Comparison of ENCODE assay signal across 27 cellular contexts in genomic region chr4:144658908-144659307, GRCh38. TPM values are rescaled to one million over a fixed set of nuclear protein-coding genes. Genes with fewer than 3 reads are reported as not detected.
A peak's percentile ranks its signal among the peaks of the same experiment; 100 is the strongest.
DNase-seq lines count a peak whose midpoint lies in the region; ATAC-seq and TF ChIP-seq lines count a peak whose summit lies in the region.
"Had no signal": no experiment of that assay in that cellular context is flagged by ENCODE, and none has a peak within 500 bp of the region (broad histone marks: within the 10 kb centered on the region; RNA-seq: fewer than 3 reads in every experiment).

No MANE protein-coding gene starts in this region.

- H3K9me3 Mint-ChIP-seq in activated T-cell treated with anti-CD3 and anti-CD28 coated beads, Interleukin-2, amount 50 U/mL, for 4 hours: no peaks in the 10 kb centered on the region
- H3K9me3 Mint-ChIP-seq in natural killer cell: no peaks in the 10 kb centered on the region
- H3K9me3 Mint-ChIP-seq: activated B cell treated with CpG ODN at 0.5 μM for 24 hours had no signal

- H3K27ac Mint-ChIP-seq in natural killer cell: no peak overlapping the region
- H3K27ac Mint-ChIP-seq: activated B cell treated with CpG ODN at 0.5 μM for 24 hours; CD4-positive, alpha-beta memory T cell; T-helper 17 cell had no signal

- H3K4me1 ChIP-seq in ACC112 (ENCODE audit: control insufficient read depth, insufficient read depth, low read length, unreplicated experiment): peaks cover 18% of the 10 kb centered on the region
- H3K4me1 ChIP-seq: adrenal gland had no signal

- H3K36me3 Mint-ChIP-seq in activated T-cell treated with anti-CD3 and anti-CD28 coated beads, Interleukin-2, amount 50 U/mL, for 4 hours (ENCODE audit: insufficient read depth): no peaks in the 10 kb centered on the region
- H3K36me3 Mint-ChIP-seq in natural killer cell: no peaks in the 10 kb centered on the region
- H3K36me3 Mint-ChIP-seq: CD4-positive, alpha-beta memory T cell had no signal

- H3K4me3 Mint-ChIP-seq in activated T-cell treated with anti-CD3 and anti-CD28 coated beads, Interleukin-2, amount 50 U/mL, for 4 hours: no peak overlapping the region
- no peak overlapping the region for H3K4me3 Mint-ChIP-seq in natural killer cell
- H3K4me3 Mint-ChIP-seq: activated B cell treated with CpG ODN at 0.5 μM for 24 hours; CD4-positive, alpha-beta memory T cell; T-helper 17 cell had no signal

- H3K79me2 ChIP-seq in ACC112 (ENCODE audit: control insufficient read depth, insufficient read depth, low read length, unreplicated experiment): peaks cover 22% of the 10 kb centered on the region

- H3K4me1 Mint-ChIP-seq in activated T-cell treated with anti-CD3 and anti-CD28 coated beads, Interleukin-2, amount 50 U/mL, for 4 hours (ENCODE audit: low read depth): no peaks in the 10 kb centered on the region
- H3K4me1 Mint-ChIP-seq in natural killer cell: peaks cover under 1 to 3% of the 10 kb centered on the region in 2 donors
- H3K4me1 Mint-ChIP-seq: activated B cell treated with CpG ODN at 0.5 μM for 24 hours; CD4-positive, alpha-beta memory T cell; T-helper 17 cell had no signal

- no peak for ATAC-seq in activated T-cell treated with anti-CD3 and anti-CD28 coated beads, Interleukin-2, amount 50 U/mL, for 4 hours
- ATAC-seq in GM21390 (IDR thresholded peaks at IDR 0.05; ENCODE audit: unreplicated experiment) (no peak), natural killer cell (no peak)
- ATAC-seq: Panc1, T-helper 17 cell had no signal

- H3K27ac ChIP-seq in ACC112 (ENCODE audit: low read depth, low read length): peak overlapping the region; percentile 2; the same call in 1 of the 2 replicates
- H3K27ac ChIP-seq: adrenal gland, cardiac muscle cell, epithelial cell of prostate, SJSA1 had no signal

- peak overlapping the region; percentile 18 for H2AFZ ChIP-seq in ACC112 (ENCODE audit: low read length, unreplicated experiment)

- H3K4me3 ChIP-seq in ACC112 (ENCODE audit: low read depth, low read length) (no peak overlapping the region), fibroblast of mammary gland (ENCODE audit: control insufficient read depth, low read depth, low read length) (no peak overlapping the region)
- H3K4me3 ChIP-seq: adrenal gland, cardiac muscle cell, SJSA1 had no signal

- H3K27me3 ChIP-seq in ACC112 (ENCODE audit: insufficient read depth, low read length): no peaks in the 10 kb centered on the region
- H3K27me3 ChIP-seq: adrenal gland, SJSA1 had no signal

- H3K27me3 Mint-ChIP-seq in activated T-cell treated with anti-CD3 and anti-CD28 coated beads, Interleukin-2, amount 50 U/mL, for 4 hours (ENCODE audit: low read depth): no peaks in the 10 kb centered on the region
- H3K27me3 Mint-ChIP-seq in natural killer cell (ENCODE audit: low read depth in 2 of 2): no peaks in the 10 kb centered on the region
- H3K27me3 Mint-ChIP-seq: activated B cell treated with CpG ODN at 0.5 μM for 24 hours had no signal

- intact Hi-C loops in natural killer cell (cut with micrococcal nuclease): no loop called here

- peaks cover 10% of the 10 kb centered on the region; the same call in 1 of the 2 replicates for H3K36me3 ChIP-seq in ACC112 (ENCODE audit: insufficient read depth, low read length)
- H3K36me3 ChIP-seq: adrenal gland, cardiac muscle cell, SJSA1 had no signal

- TF ChIP-seq CTCF in fibroblast of mammary gland (conservative IDR thresholded peaks at IDR 0.05; ENCODE audit: control insufficient read depth, insufficient read depth, low read depth, low read length) (no peak), natural killer cell (IDR thresholded peaks at IDR 0.05) (no peak)

- DNase-seq in ELR (ENCODE audit: low read depth) (peak; percentile 55), NCI-H226 (peak; percentile 32), fibroblast of mammary gland (ENCODE audit: low read depth) (peak; percentile 66), AG20443 (ENCODE audit: low spot score) (no peak), natural killer cell (no peak)
- DNase-seq in activated T-cell treated with anti-CD3 and anti-CD28 coated beads, Interleukin-2, amount 50 U/mL, for 4 hours: no peak
- DNase-seq: ACHN; activated B cell treated with CpG ODN at 0.5 μM for 24 hours; activated CD4-positive, alpha-beta T cell treated with anti-CD3 and anti-CD28 coated beads, Interleukin-2, amount 50 U/mL, for 48 hours; activated gamma-delta T cell; adrenal gland; CD4-positive, alpha-beta memory T cell; dermis blood vessel endothelial cell; DMS53; H7; NCI-H187; NCI-H774; occipital lobe; retina; stimulated activated CD4-positive, alpha-beta T cell treated with anti-CD3 and anti-CD28 coated beads, Interleukin-12 subunit alpha, Interleukin-12 subunit beta, amount 100 ng/mL, for 4 hours; T-helper 17 cell had no signal

RNA-seq across cellular contexts. Expression of gene HHIP, which starts 13.0 kb away (rescaled TPM):
- under 1 TPM in 2 of 3 donors, not detected in 1; 0.08 TPM for total RNA-seq in activated T-cell treated with anti-CD3 and anti-CD28 coated beads, Interleukin-2, amount 50 U/mL, for 4 hours
- total RNA-seq in natural killer cell: not detected
- total RNA-seq: activated B cell treated with CpG ODN at 0.5 μM for 24 hours; cardiac muscle cell; CD4-positive, alpha-beta memory T cell; T-helper 17 cell had no signal

Comparison
In these comparisons a context has a peak if more than half of its experiments do, and no peak if none do; other contexts are left out.
1. DNase-seq: peak in ELR (single experiment), NCI-H226 (single experiment) and fibroblast of mammary gland (single experiment); none in activated T-cell treated with anti-CD3 and anti-CD28 coated beads, Interleukin-2, amount 50 U/mL, for 4 hours (single experiment), AG20443 (single experiment) and natural killer cell (single experiment).